Comparison of ENCODE assay signal across 2 cellular contexts in genomic region chr14:103104389-103104653, GRCh38.
TF ChIP-seq lines count a peak whose summit lies in the region.

No MANE protein-coding gene starts in this region.

TF ChIP-seq in A549, 52 proteins besides CTCF, POLR2A, EP300 and RAD21:
- no peak for TF ChIP-seq EHF (CRISPR knock-in tag; IDR thresholded peaks at IDR 0.05)
- TF ChIP-seq CEBPB (IDR thresholded peaks at IDR 0.05), result no peak
- TF ChIP-seq RARB (CRISPR knock-in tag; IDR thresholded peaks at IDR 0.05), result no peak
- no peak for TF ChIP-seq HEYL (CRISPR knock-in tag; IDR thresholded peaks at IDR 0.05)
- no peak; the same call in 1 of the 2 replicates for TF ChIP-seq MAX (IDR thresholded peaks at IDR 0.05)
- TF ChIP-seq CHD2 (IDR thresholded peaks at IDR 0.05; ENCODE audit: low read length, partially characterized antibody), result no peak
- no peak for TF ChIP-seq ZFP36 (IDR thresholded peaks at IDR 0.05; ENCODE audit: borderline replicate concordance, partially characterized antibody)
- TF ChIP-seq RFX5 (IDR thresholded peaks at IDR 0.05), result no peak
- TF ChIP-seq MAZ (IDR thresholded peaks at IDR 0.05; ENCODE audit: borderline replicate concordance, low read depth, low read length), result no peak
- TF ChIP-seq PHF8 (IDR thresholded peaks at IDR 0.05; ENCODE audit: borderline replicate concordance, low read depth), result no peak
- no peak for TF ChIP-seq ZNF302 (CRISPR knock-in tag; IDR thresholded peaks at IDR 0.05)
- TF ChIP-seq ELK1 (IDR thresholded peaks at IDR 0.05; ENCODE audit: low read depth, low read length), result no peak
- no peak for TF ChIP-seq KDM5A (IDR thresholded peaks at IDR 0.05)
- TF ChIP-seq HOXA7 (CRISPR knock-in tag; IDR thresholded peaks at IDR 0.05), result no peak
- no peak for TF ChIP-seq NFE2L2 (conservative IDR thresholded peaks at IDR 0.05; ENCODE audit: low read length)
- no peak for TF ChIP-seq SMC3 (IDR thresholded peaks at IDR 0.05)

TF ChIP-seq in HepG2, 621 proteins besides CTCF, POLR2A, EP300 and RAD21 (continues in another document):
- TF ChIP-seq, protein P1, sequence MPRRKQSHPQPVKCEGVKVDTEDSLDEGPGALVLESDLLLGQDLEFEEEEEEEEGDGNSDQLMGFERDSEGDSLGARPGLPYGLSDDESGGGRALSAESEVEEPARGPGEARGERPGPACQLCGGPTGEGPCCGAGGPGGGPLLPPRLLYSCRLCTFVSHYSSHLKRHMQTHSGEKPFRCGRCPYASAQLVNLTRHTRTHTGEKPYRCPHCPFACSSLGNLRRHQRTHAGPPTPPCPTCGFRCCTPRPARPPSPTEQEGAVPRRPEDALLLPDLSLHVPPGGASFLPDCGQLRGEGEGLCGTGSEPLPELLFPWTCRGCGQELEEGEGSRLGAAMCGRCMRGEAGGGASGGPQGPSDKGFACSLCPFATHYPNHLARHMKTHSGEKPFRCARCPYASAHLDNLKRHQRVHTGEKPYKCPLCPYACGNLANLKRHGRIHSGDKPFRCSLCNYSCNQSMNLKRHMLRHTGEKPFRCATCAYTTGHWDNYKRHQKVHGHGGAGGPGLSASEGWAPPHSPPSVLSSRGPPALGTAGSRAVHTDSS (CRISPR knock-in tag; conservative IDR thresholded peaks at IDR 0.05), result no peak
- TF ChIP-seq NFKB2 (CRISPR knock-in tag; IDR thresholded peaks at IDR 0.05; ENCODE audit: borderline replicate concordance) (no peak), REL (CRISPR knock-in tag; conservative IDR thresholded peaks at IDR 0.05) (peak; percentile 28; the same call in 1 of the 2 replicates), TERF1 (CRISPR knock-in tag; IDR thresholded peaks at IDR 0.05) (no peak), ATF5 (CRISPR knock-in tag; IDR thresholded peaks at IDR 0.05; ENCODE audit: low read depth) (0 out of 2 replicates have a peak, but pooled peaks have one; percentile 19), MLLT10 (CRISPR knock-in tag; IDR thresholded peaks at IDR 0.05) (no peak), ZNF674 (CRISPR knock-in tag; IDR thresholded peaks at IDR 0.05; ENCODE audit: low read depth) (no peak), ATF7 (IDR thresholded peaks at IDR 0.05) (no peak), ATF7 (CRISPR knock-in tag; IDR thresholded peaks at IDR 0.05) (no peak), MXD4 (CRISPR knock-in tag; IDR thresholded peaks at IDR 0.05) (0 out of 2 replicates have a peak, but pooled peaks have one; percentile 7), ZNF672 (CRISPR knock-in tag; IDR thresholded peaks at IDR 0.05) (no peak), CSRNP2 (CRISPR knock-in tag; conservative IDR thresholded peaks at IDR 0.05; ENCODE audit: low read depth) (no peak), KLF6 (CRISPR knock-in tag; IDR thresholded peaks at IDR 0.05) (no peak), SCMH1 (CRISPR knock-in tag; IDR thresholded peaks at IDR 0.05; ENCODE audit: borderline replicate concordance) (no peak), ZNF160 (CRISPR knock-in tag; IDR thresholded peaks at IDR 0.05) (0 out of 2 replicates have a peak, but pooled peaks have one; percentile 5), RORA (CRISPR knock-in tag; IDR thresholded peaks at IDR 0.05) (no peak), JDP2 (CRISPR knock-in tag; IDR thresholded peaks at IDR 0.05; ENCODE audit: borderline replicate concordance) (no peak), ZFP82 (CRISPR knock-in tag; IDR thresholded peaks at IDR 0.05; ENCODE audit: borderline replicate concordance) (no peak), ZBTB38 (CRISPR knock-in tag; IDR thresholded peaks at IDR 0.05) (no peak), NFKBIZ (CRISPR knock-in tag; IDR thresholded peaks at IDR 0.05) (no peak), ISL2 (CRISPR knock-in tag; IDR thresholded peaks at IDR 0.05) (no peak), HIVEP1 (CRISPR knock-in tag; IDR thresholded peaks at IDR 0.05) (no peak), NFYC (CRISPR knock-in tag; IDR thresholded peaks at IDR 0.05) (no peak), DMAP1 (CRISPR knock-in tag; IDR thresholded peaks at IDR 0.05) (peak; percentile 49; the same call in 1 of the 2 replicates), SUZ12 (IDR thresholded peaks at IDR 0.05; ENCODE audit: low read depth, low read length) (no peak), JUNB (CRISPR knock-in tag; IDR thresholded peaks at IDR 0.05; ENCODE audit: borderline replicate concordance) (no peak), GATAD1 (CRISPR knock-in tag; IDR thresholded peaks at IDR 0.05) (no peak), SAP130 (CRISPR knock-in tag; IDR thresholded peaks at IDR 0.05; ENCODE audit: low read depth) (no peak), ZNF30 (CRISPR knock-in tag; IDR thresholded peaks at IDR 0.05) (no peak), ATF1 (CRISPR knock-in tag; IDR thresholded peaks at IDR 0.05) (no peak), ZNF335 (CRISPR knock-in tag; IDR thresholded peaks at IDR 0.05) (no peak), PAWR (CRISPR knock-in tag; IDR thresholded peaks at IDR 0.05; ENCODE audit: borderline replicate concordance) (no peak), FOXP4 (CRISPR knock-in tag; IDR thresholded peaks at IDR 0.05) (peak; percentile 0; the same call in 1 of the 2 replicates), ZNF775 (CRISPR knock-in tag; IDR thresholded peaks at IDR 0.05; ENCODE audit: borderline replicate concordance) (no peak), SMAD1 (CRISPR knock-in tag; IDR thresholded peaks at IDR 0.05; ENCODE audit: borderline replicate concordance, low read depth) (no peak)
- TF ChIP-seq, protein P2, sequence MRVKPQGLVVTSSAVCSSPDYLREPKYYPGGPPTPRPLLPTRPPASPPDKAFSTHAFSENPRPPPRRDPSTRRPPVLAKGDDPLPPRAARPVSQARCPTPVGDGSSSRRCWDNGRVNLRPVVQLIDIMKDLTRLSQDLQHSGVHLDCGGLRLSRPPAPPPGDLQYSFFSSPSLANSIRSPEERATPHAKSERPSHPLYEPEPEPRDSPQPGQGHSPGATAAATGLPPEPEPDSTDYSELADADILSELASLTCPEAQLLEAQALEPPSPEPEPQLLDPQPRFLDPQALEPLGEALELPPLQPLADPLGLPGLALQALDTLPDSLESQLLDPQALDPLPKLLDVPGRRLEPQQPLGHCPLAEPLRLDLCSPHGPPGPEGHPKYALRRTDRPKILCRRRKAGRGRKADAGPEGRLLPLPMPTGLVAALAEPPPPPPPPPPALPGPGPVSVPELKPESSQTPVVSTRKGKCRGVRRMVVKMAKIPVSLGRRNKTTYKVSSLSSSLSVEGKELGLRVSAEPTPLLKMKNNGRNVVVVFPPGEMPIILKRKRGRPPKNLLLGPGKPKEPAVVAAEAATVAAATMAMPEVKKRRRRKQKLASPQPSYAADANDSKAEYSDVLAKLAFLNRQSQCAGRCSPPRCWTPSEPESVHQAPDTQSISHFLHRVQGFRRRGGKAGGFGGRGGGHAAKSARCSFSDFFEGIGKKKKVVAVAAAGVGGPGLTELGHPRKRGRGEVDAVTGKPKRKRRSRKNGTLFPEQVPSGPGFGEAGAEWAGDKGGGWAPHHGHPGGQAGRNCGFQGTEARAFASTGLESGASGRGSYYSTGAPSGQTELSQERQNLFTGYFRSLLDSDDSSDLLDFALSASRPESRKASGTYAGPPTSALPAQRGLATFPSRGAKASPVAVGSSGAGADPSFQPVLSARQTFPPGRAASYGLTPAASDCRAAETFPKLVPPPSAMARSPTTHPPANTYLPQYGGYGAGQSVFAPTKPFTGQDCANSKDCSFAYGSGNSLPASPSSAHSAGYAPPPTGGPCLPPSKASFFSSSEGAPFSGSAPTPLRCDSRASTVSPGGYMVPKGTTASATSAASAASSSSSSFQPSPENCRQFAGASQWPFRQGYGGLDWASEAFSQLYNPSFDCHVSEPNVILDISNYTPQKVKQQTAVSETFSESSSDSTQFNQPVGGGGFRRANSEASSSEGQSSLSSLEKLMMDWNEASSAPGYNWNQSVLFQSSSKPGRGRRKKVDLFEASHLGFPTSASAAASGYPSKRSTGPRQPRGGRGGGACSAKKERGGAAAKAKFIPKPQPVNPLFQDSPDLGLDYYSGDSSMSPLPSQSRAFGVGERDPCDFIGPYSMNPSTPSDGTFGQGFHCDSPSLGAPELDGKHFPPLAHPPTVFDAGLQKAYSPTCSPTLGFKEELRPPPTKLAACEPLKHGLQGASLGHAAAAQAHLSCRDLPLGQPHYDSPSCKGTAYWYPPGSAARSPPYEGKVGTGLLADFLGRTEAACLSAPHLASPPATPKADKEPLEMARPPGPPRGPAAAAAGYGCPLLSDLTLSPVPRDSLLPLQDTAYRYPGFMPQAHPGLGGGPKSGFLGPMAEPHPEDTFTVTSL (CRISPR knock-in tag; IDR thresholded peaks at IDR 0.05; ENCODE audit: borderline replicate concordance), result no peak
- TF ChIP-seq, protein P3, sequence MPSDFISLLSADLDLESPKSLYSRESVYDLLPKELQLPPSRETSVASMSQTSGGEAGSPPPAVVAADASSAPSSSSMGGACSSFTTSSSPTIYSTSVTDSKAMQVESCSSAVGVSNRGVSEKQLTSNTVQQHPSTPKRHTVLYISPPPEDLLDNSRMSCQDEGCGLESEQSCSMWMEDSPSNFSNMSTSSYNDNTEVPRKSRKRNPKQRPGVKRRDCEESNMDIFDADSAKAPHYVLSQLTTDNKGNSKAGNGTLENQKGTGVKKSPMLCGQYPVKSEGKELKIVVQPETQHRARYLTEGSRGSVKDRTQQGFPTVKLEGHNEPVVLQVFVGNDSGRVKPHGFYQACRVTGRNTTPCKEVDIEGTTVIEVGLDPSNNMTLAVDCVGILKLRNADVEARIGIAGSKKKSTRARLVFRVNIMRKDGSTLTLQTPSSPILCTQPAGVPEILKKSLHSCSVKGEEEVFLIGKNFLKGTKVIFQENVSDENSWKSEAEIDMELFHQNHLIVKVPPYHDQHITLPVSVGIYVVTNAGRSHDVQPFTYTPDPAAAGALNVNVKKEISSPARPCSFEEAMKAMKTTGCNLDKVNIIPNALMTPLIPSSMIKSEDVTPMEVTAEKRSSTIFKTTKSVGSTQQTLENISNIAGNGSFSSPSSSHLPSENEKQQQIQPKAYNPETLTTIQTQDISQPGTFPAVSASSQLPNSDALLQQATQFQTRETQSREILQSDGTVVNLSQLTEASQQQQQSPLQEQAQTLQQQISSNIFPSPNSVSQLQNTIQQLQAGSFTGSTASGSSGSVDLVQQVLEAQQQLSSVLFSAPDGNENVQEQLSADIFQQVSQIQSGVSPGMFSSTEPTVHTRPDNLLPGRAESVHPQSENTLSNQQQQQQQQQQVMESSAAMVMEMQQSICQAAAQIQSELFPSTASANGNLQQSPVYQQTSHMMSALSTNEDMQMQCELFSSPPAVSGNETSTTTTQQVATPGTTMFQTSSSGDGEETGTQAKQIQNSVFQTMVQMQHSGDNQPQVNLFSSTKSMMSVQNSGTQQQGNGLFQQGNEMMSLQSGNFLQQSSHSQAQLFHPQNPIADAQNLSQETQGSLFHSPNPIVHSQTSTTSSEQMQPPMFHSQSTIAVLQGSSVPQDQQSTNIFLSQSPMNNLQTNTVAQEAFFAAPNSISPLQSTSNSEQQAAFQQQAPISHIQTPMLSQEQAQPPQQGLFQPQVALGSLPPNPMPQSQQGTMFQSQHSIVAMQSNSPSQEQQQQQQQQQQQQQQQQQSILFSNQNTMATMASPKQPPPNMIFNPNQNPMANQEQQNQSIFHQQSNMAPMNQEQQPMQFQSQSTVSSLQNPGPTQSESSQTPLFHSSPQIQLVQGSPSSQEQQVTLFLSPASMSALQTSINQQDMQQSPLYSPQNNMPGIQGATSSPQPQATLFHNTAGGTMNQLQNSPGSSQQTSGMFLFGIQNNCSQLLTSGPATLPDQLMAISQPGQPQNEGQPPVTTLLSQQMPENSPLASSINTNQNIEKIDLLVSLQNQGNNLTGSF (CRISPR knock-in tag; IDR thresholded peaks at IDR 0.05), result 0 out of 2 replicates have a peak, but pooled peaks have one; percentile 10
- TF ChIP-seq, protein P4, sequence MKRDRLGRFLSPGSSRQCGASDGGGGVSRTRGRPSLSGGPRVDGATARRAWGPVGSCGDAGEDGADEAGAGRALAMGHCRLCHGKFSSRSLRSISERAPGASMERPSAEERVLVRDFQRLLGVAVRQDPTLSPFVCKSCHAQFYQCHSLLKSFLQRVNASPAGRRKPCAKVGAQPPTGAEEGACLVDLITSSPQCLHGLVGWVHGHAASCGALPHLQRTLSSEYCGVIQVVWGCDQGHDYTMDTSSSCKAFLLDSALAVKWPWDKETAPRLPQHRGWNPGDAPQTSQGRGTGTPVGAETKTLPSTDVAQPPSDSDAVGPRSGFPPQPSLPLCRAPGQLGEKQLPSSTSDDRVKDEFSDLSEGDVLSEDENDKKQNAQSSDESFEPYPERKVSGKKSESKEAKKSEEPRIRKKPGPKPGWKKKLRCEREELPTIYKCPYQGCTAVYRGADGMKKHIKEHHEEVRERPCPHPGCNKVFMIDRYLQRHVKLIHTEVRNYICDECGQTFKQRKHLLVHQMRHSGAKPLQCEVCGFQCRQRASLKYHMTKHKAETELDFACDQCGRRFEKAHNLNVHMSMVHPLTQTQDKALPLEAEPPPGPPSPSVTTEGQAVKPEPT (CRISPR knock-in tag; IDR thresholded peaks at IDR 0.05; ENCODE audit: low read depth), result no peak
